ENCODE assay signal across 1 cellular context in the genomic region with DNA sequence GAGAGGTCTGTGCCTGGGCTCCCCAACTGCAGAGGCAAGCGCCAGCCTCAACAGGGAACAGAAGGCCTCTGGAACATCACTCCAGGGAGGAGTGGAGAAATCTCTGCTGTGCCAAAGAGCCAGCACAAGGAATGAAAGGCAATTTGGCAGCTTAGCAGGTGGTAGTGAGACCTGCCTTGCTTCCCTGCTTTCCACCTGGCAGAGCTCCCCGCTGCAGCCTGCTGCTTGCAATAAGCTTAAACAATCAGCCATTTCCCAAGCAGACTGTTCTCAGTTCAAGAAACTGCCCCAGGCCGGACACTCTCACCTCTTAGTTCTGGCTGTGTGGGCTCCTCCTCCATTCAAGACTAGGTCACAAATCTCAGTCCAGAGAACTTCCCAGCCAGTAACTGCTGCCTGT.
TF ChIP-seq lines count a peak whose summit lies in the region.

No MANE protein-coding gene starts in this region.

TF ChIP-seq in H1, 55 proteins besides CTCF, POLR2A, EP300 and RAD21 (continued from another document):
- no peak for TF ChIP-seq NRF1 (IDR thresholded peaks at IDR 0.05; ENCODE audit: low read depth, low read length)
